ENCODE assay signal across 14 cellular contexts in the genomic region with DNA sequence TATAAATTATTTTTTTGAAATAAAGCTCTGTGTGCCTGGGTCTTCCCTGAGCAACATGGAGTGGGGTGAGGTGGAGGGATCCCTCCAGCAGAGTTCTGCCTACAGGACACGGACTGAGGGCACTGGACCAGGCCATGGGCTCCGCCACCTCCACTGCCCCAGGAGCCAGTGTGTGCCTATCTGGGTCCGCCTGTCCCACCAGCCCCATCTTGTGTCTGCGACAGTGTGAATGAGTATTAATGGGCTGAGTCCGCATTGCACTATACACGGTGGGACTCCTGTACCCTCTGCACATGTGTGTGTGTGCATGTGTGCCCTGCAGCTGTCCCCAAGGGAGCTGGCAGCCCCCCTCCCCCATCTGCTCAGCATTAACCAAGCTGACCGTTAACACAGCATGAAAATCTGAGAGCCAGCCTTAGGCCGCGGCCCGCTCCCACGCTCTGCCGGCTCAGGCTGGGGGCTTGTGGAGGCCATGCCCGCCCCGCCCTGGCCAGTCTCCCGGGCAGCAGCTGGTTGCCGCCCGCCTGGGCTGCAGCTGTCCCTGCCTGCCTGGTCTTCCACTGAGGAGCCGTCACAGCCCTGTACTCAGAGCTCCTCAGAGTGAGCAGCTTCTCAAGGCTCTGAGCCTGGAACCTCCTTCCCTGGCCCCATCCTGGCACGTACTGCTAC. TPM values are rescaled to one million over a fixed set of nuclear protein-coding genes. Genes with fewer than 3 reads are reported as not detected.
DNase-seq lines count a peak whose midpoint lies in the region; ATAC-seq and TF ChIP-seq lines count a peak whose summit lies in the region.
"Had no signal": no experiment of that assay in that cellular context is flagged by ENCODE, and none has a peak within 500 bp of the region (broad histone marks: within the 10 kb centered on the region; RNA-seq: fewer than 3 reads in every experiment).

No MANE protein-coding gene starts in this region.

- peaks cover 0 to 19% (median 5%) of the 10 kb centered on the region in 4 donors for H3K36me3 ChIP-seq in right lobe of liver
- H3K36me3 ChIP-seq: breast epithelium, sigmoid colon had no signal

- H3K4me1 ChIP-seq in right lobe of liver = peaks cover 2 to 44% (median 14%) of the 10 kb centered on the region in 4 donors
- H3K4me1 ChIP-seq: breast epithelium had no signal

- H3K4me3 ChIP-seq in right lobe of liver = no peak overlapping the region
- H3K4me3 ChIP-seq: breast epithelium, sigmoid colon had no signal

- CTCF ChIA-PET in T-cell (lab: Charles Lee) = no interaction called here

- DNase-seq in DMS53 (lab: John Stamatoyannopoulos, UW) (peak; percentile 27), DMS53 treated with DMSO at 0.1 percent for 48 hours (lab: John Stamatoyannopoulos, UW; ENCODE audit: unreplicated experiment) (no peak), right lobe of liver (no peak), substantia nigra (lab: John Stamatoyannopoulos, UW) (peak in 28 of 49 donors; percentile 3 to 56 (median 26)), T-cell (no peak), cortex of kidney (lab: John Stamatoyannopoulos, UW) (no peak), NOMO-1 treated with dmso at 0.1 percent for 144 hours (lab: John Stamatoyannopoulos, UW; ENCODE audit: unreplicated experiment) (no peak)
- DNase-seq: activated T-cell treated with anti-CD3 and anti-CD28 coated beads, Interleukin-2, amount 50 U/mL, for 48 hours; mammary epithelial cell; NCI-H146; sigmoid colon had no signal

- no peaks in the 10 kb centered on the region for H3K36me3 Mint-ChIP-seq in brain
- H3K36me3 Mint-ChIP-seq in T-cell = no peaks in the 10 kb centered on the region

- TF ChIP-seq POLR2A in right lobe of liver (IDR thresholded peaks at IDR 0.05) = no peak

- H3K27ac Mint-ChIP-seq in brain (peak overlapping the region; percentile 57 to 96 (median 89)), T-cell (no peak overlapping the region)

- ATAC-seq in right lobe of liver = no peak
- no peak for ATAC-seq in T-cell (replicated peaks in 1 of 4)
- ATAC-seq: Panc1 had no signal

- POLR2A ChIA-PET in T-cell (lab: Charles Lee) = no interaction called here

- 37% methylated on average over 3 of the region's 19 CpGs for WGBS in right lobe of liver (ENCODE audit: insufficient coverage, low coverage, low lambda C conversion rate, missing lambda C conversion rate)

- H3K27ac ChIP-seq in right lobe of liver (peak overlapping the region in 2 of 3 donors; percentile 4 to 29), substantia nigra (ENCODE audit: low read depth, low read length, poor library complexity, severe bottlenecking) (peak overlapping the region; percentile 63)
- H3K27ac ChIP-seq: breast epithelium, sigmoid colon had no signal

- H3K9me3 ChIP-seq in right lobe of liver = no peaks in the 10 kb centered on the region
- H3K9me3 ChIP-seq: breast epithelium, sigmoid colon had no signal

- no peaks in the 10 kb centered on the region for H3K27me3 ChIP-seq in right lobe of liver
- H3K27me3 ChIP-seq: breast epithelium had no signal

- H3K27me3 Mint-ChIP-seq in brain (peaks cover 8% of the 10 kb centered on the region), T-cell (peaks cover 0 to 2% of the 10 kb centered on the region in 2 donors)

- intact Hi-C loops in right lobe of liver (cut with DNase I) = no loop called here

- no peak for TF ChIP-seq CTCF in brain (conservative IDR thresholded peaks at IDR 0.05)
- TF ChIP-seq CTCF in right lobe of liver (IDR thresholded peaks at IDR 0.05) = no peak

- H3K4me3 Mint-ChIP-seq in brain (peak overlapping the region in 2 of 5 experiments; percentile 38 to 50), T-cell (no peak overlapping the region)

- H3K9me3 Mint-ChIP-seq in brain (no peaks in the 10 kb centered on the region), T-cell (no peaks in the 10 kb centered on the region)

- peaks cover 45% of the 10 kb centered on the region for H3K4me1 Mint-ChIP-seq in brain
- no peaks in the 10 kb centered on the region for H3K4me1 Mint-ChIP-seq in T-cell

RNA-seq across cellular contexts. Expression of gene FGFR4, which starts 11.5 kb away (rescaled TPM):
- 0.36 TPM for polyA plus RNA-seq in brain (ENCODE audit: insufficient read depth, low read depth, low replicate concordance)
- total RNA-seq in right lobe of liver (10 to 100 TPM; 38.9 to 73.3 (median 55.1) TPM), T-cell (1 to 10 TPM; 1.6 to 5.1 (median 3.2) TPM)

RNA-seq across cellular contexts. Expression of gene NSD1, which starts 35.3 kb away (rescaled TPM):
- polyA plus RNA-seq in brain (ENCODE audit: insufficient read depth, low read depth, low replicate concordance) = 21.1 TPM
- total RNA-seq in right lobe of liver (10 to 100 TPM; 13.1 to 33.1 (median 23.6) TPM), T-cell (100 to 1,000 TPM in 3 of 5 donors, 10 to 100 TPM in 2; 89.5 to 113 (median 103) TPM)

Comparison
In these comparisons a context has a peak if more than half of its experiments do, and no peak if none do; other contexts are left out.
1. DNase-seq: peak in DMS53 (single experiment) and substantia nigra (28 of 49); none in DMS53 treated with DMSO at 0.1 percent for 48 hours (single experiment), right lobe of liver (0 of 3), T-cell (0 of 34), cortex of kidney (single experiment) and NOMO-1 treated with dmso at 0.1 percent for 144 hours (single experiment).
2. H3K27ac Mint-ChIP-seq: peak in brain (5 of 5); none in T-cell (0 of 2).
3. RNA of gene FGFR4, which starts 11.5 kb away (total RNA-seq): 38.9 to 73.3 TPM in right lobe of liver; 1.6 to 5.1 TPM in T-cell; every median in the first group is over 4 times any median in the second.